2 cellular contexts compared by ENCODE assay signal in the genomic region with DNA sequence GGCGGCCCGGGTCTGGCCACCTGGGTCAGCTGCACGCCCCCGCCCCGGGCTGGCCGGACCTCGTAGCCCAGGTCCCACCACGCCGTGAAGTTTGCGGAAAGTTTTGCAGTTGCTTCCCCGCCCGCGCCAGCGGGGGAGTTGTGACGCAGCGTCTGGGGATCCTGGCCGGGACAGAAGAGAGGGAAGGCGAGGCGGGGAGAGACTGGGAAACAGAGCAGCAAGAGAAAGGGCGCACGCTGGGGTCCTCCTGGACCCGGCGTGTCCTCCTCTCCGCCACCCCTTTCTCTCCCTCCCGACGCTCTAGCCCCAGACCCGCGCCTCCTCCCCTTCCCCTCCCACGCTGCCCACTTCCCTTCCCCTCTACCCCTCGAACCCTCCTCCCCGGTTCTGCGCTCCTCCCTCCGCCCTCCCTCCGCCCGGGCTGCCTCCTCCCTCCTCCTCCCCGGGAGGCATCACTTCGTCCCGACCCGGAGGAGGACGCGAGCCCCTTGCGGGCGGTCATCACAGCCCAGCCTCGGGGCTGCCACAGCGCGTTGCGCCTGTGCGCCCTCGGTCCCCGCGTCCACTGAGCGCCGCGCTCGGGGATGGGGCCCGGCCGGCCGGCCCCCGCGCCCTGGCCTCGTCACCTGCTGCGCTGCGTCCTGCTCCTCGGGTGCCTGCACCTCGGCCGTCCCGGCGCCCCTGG.
TF ChIP-seq lines count a peak whose summit lies in the region.

A gene with protein sequence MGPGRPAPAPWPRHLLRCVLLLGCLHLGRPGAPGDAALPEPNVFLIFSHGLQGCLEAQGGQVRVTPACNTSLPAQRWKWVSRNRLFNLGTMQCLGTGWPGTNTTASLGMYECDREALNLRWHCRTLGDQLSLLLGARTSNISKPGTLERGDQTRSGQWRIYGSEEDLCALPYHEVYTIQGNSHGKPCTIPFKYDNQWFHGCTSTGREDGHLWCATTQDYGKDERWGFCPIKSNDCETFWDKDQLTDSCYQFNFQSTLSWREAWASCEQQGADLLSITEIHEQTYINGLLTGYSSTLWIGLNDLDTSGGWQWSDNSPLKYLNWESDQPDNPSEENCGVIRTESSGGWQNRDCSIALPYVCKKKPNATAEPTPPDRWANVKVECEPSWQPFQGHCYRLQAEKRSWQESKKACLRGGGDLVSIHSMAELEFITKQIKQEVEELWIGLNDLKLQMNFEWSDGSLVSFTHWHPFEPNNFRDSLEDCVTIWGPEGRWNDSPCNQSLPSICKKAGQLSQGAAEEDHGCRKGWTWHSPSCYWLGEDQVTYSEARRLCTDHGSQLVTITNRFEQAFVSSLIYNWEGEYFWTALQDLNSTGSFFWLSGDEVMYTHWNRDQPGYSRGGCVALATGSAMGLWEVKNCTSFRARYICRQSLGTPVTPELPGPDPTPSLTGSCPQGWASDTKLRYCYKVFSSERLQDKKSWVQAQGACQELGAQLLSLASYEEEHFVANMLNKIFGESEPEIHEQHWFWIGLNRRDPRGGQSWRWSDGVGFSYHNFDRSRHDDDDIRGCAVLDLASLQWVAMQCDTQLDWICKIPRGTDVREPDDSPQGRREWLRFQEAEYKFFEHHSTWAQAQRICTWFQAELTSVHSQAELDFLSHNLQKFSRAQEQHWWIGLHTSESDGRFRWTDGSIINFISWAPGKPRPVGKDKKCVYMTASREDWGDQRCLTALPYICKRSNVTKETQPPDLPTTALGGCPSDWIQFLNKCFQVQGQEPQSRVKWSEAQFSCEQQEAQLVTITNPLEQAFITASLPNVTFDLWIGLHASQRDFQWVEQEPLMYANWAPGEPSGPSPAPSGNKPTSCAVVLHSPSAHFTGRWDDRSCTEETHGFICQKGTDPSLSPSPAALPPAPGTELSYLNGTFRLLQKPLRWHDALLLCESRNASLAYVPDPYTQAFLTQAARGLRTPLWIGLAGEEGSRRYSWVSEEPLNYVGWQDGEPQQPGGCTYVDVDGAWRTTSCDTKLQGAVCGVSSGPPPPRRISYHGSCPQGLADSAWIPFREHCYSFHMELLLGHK (N-terminal part only) (plus strand): TSS at position 452 of the 685 bp plus-strand sequence. CDS start 133 bp downstream, at position 585.

TF ChIP-seq in A549, 52 proteins besides CTCF, POLR2A, EP300 and RAD21 (continued from another document and continues in another):
- TF ChIP-seq, protein P1, sequence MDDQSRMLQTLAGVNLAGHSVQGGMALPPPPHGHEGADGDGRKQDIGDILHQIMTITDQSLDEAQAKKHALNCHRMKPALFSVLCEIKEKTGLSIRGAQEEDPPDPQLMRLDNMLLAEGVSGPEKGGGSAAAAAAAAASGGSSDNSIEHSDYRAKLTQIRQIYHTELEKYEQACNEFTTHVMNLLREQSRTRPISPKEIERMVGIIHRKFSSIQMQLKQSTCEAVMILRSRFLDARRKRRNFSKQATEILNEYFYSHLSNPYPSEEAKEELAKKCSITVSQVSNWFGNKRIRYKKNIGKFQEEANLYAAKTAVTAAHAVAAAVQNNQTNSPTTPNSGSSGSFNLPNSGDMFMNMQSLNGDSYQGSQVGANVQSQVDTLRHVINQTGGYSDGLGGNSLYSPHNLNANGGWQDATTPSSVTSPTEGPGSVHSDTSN (IDR thresholded peaks at IDR 0.05), result peak; percentile 23; the same call in 1 of the 2 replicates
- TF ChIP-seq NFE2L2 (conservative IDR thresholded peaks at IDR 0.05; ENCODE audit: low read length) (no peak), PHF8 (IDR thresholded peaks at IDR 0.05; ENCODE audit: borderline replicate concordance, low read depth) (no peak), POLR2AphosphoS2 (conservative IDR thresholded peaks at IDR 0.05; ENCODE audit: low read length) (peak; percentile 50; the same call in 1 of the 2 replicates), SREBF2 (IDR thresholded peaks at IDR 0.05) (no peak), HDAC2 (IDR thresholded peaks at IDR 0.05) (no peak), CEBPB (IDR thresholded peaks at IDR 0.05) (no peak), NR3C1 (IDR thresholded peaks at IDR 0.05) (no peak), MAFK (IDR thresholded peaks at IDR 0.05; ENCODE audit: partially characterized antibody) (no peak), TFCP2L1 (CRISPR knock-in tag; IDR thresholded peaks at IDR 0.05) (no peak), CBX2 (IDR thresholded peaks at IDR 0.05; ENCODE audit: borderline replicate concordance, low read depth) (no peak), EHF (CRISPR knock-in tag; IDR thresholded peaks at IDR 0.05) (no peak), GATA3 (IDR thresholded peaks at IDR 0.05; ENCODE audit: borderline replicate concordance) (peak; percentile 2; the same call in 1 of the 2 replicates), TP53 (CRISPR knock-in tag; IDR thresholded peaks at IDR 0.05) (no peak), MYC (IDR thresholded peaks at IDR 0.05; ENCODE audit: borderline replicate concordance, low read length) (no peak)
- TF ChIP-seq, protein P2, sequence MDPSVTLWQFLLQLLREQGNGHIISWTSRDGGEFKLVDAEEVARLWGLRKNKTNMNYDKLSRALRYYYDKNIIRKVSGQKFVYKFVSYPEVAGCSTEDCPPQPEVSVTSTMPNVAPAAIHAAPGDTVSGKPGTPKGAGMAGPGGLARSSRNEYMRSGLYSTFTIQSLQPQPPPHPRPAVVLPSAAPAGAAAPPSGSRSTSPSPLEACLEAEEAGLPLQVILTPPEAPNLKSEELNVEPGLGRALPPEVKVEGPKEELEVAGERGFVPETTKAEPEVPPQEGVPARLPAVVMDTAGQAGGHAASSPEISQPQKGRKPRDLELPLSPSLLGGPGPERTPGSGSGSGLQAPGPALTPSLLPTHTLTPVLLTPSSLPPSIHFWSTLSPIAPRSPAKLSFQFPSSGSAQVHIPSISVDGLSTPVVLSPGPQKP (IDR thresholded peaks at IDR 0.05; ENCODE audit: low read depth, low read length), result no peak
- TF ChIP-seq, protein P3, sequence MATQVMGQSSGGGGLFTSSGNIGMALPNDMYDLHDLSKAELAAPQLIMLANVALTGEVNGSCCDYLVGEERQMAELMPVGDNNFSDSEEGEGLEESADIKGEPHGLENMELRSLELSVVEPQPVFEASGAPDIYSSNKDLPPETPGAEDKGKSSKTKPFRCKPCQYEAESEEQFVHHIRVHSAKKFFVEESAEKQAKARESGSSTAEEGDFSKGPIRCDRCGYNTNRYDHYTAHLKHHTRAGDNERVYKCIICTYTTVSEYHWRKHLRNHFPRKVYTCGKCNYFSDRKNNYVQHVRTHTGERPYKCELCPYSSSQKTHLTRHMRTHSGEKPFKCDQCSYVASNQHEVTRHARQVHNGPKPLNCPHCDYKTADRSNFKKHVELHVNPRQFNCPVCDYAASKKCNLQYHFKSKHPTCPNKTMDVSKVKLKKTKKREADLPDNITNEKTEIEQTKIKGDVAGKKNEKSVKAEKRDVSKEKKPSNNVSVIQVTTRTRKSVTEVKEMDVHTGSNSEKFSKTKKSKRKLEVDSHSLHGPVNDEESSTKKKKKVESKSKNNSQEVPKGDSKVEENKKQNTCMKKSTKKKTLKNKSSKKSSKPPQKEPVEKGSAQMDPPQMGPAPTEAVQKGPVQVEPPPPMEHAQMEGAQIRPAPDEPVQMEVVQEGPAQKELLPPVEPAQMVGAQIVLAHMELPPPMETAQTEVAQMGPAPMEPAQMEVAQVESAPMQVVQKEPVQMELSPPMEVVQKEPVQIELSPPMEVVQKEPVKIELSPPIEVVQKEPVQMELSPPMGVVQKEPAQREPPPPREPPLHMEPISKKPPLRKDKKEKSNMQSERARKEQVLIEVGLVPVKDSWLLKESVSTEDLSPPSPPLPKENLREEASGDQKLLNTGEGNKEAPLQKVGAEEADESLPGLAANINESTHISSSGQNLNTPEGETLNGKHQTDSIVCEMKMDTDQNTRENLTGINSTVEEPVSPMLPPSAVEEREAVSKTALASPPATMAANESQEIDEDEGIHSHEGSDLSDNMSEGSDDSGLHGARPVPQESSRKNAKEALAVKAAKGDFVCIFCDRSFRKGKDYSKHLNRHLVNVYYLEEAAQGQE (IDR thresholded peaks at IDR 0.05), result no peak
- TF ChIP-seq, protein P4, sequence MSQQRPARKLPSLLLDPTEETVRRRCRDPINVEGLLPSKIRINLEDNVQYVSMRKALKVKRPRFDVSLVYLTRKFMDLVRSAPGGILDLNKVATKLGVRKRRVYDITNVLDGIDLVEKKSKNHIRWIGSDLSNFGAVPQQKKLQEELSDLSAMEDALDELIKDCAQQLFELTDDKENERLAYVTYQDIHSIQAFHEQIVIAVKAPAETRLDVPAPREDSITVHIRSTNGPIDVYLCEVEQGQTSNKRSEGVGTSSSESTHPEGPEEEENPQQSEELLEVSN (IDR thresholded peaks at IDR 0.05; ENCODE audit: borderline replicate concordance, low read depth), result peak; percentile 6; the same call in 1 of the 2 replicates
- TF ChIP-seq, protein P5, sequence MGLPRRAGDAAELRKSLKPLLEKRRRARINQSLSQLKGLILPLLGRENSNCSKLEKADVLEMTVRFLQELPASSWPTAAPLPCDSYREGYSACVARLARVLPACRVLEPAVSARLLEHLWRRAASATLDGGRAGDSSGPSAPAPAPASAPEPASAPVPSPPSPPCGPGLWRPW (IDR thresholded peaks at IDR 0.05), result no peak
- TF ChIP-seq, protein P6, sequence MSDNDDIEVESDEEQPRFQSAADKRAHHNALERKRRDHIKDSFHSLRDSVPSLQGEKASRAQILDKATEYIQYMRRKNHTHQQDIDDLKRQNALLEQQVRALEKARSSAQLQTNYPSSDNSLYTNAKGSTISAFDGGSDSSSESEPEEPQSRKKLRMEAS (IDR thresholded peaks at IDR 0.05), result peak; percentile 65; the same call in 1 of the 2 replicates

TF ChIP-seq in GM23338, 12 proteins besides CTCF, POLR2A, EP300 and RAD21 (continued from another document):
- TF ChIP-seq, protein P3 (IDR thresholded peaks at IDR 0.05; ENCODE audit: unreplicated experiment), result no peak
